ENCODE assay signal across 8 cellular contexts in the genomic region with DNA sequence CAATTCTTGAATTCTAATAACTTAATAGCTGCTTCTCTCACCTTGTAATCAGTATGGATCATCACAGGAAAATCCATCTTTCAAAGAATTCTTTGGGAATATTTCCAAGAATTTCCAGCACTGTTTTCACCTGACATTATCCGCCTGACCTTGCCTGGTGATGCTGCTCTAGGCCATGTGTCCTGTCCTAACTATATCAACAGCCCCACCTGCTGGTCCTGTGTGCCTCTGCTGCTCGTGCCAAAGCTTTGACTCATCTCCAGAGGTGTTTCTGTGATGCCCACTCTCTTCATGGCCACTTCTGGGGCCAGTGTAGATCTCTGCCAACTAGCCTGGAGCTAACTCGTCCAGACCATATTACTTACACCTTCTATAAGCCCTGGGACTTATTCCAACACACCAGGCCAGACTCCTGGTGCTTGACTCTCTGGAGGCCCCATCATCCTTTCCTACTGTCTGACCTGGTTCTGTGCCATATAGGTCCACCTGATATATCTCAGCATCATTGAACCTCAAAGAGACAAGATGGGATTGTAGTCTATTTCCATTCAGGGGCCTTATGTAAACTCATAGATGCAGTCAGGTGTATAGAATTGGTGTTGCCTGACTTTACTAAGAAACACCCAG.
DNase-seq lines count a peak whose midpoint lies in the region; ATAC-seq and TF ChIP-seq lines count a peak whose summit lies in the region.

No MANE protein-coding gene starts in this region.

- no peaks in the 10 kb centered on the region for H3K27me3 ChIP-seq in WERI-Rb-1 (ENCODE audit: insufficient read depth, low read depth, severe bottlenecking)
- no peaks in the 10 kb centered on the region for H3K27me3 ChIP-seq in kidney epithelial cell (ENCODE audit: control insufficient read depth, insufficient read depth, low read length)

- H3K4me3 ChIP-seq in GM12864 (ENCODE audit: low read depth, low read length): no peak overlapping the region
- no peak overlapping the region for H3K4me3 ChIP-seq in WERI-Rb-1 (ENCODE audit: low read depth, low read length)
- no peak overlapping the region for H3K4me3 ChIP-seq in kidney epithelial cell (ENCODE audit: low read depth, low read length)

- no peak overlapping the region for H3K27ac ChIP-seq in WERI-Rb-1

- TF ChIP-seq CTCF in GM12864 (IDR thresholded peaks at IDR 0.05; ENCODE audit: low read depth, low read length, missing control alignments) (peak; percentile 86), WERI-Rb-1 (IDR thresholded peaks at IDR 0.05; ENCODE audit: low read depth, low read length) (peak; percentile 87), kidney epithelial cell (IDR thresholded peaks at IDR 0.05; ENCODE audit: insufficient read depth, low read length, poor library complexity, severe bottlenecking) (peak; percentile 82)

- no peaks in the 10 kb centered on the region for H3K36me3 ChIP-seq in WERI-Rb-1
- H3K36me3 ChIP-seq in kidney epithelial cell (ENCODE audit: control insufficient read depth, insufficient read depth, low read length): peaks cover 1% of the 10 kb centered on the region

- peak; percentile 80 for ATAC-seq in HG02571 (IDR thresholded peaks at IDR 0.05; ENCODE audit: unreplicated experiment)

- in situ Hi-C loops in T47D (cut with HindIII; ENCODE audit: low pct_unique_long_range_greater_than_20kb, low sequenced_read_pairs): no loop called here

- no peaks in the 10 kb centered on the region for H3K9me3 ChIP-seq in WERI-Rb-1 (ENCODE audit: severe bottlenecking)

- DNase-seq in GM12864 (ENCODE audit: low read depth) (peak; percentile 29), NCI-H1694 (lab: John Stamatoyannopoulos, UW) (peak; percentile 35), WERI-Rb-1 (peak; percentile 83), T47D (ENCODE audit: low read depth in 1 of 2, low spot score in 1 of 2) (peak; percentile 41 to 85), kidney epithelial cell (ENCODE audit: low read depth) (peak; percentile 23), cortex of kidney (lab: John Stamatoyannopoulos, UW) (no peak)
- peak; percentile 27 to 64 (median 35) for DNase-seq in stimulated activated CD4-positive, alpha-beta T cell treated with anti-CD3 and anti-CD28 coated beads, TNF-alpha, amount 100 ng/mL, for 24 hours (ENCODE audit: low read depth in 3 of 3)
